Comparison of ENCODE assay signal across 1 cellular context in genomic region chr20:37711987-37712961, GRCh38.
TF ChIP-seq lines count a peak whose summit lies in the region.

No MANE protein-coding gene starts in this region.

TF ChIP-seq in HepG2, 621 proteins besides CTCF, POLR2A, EP300 and RAD21 (continued from another document):
- TF ChIP-seq ZNF280D (CRISPR knock-in tag; IDR thresholded peaks at IDR 0.05): no peak
- no peak for TF ChIP-seq MBD4 (IDR thresholded peaks at IDR 0.05; ENCODE audit: borderline replicate concordance, low read length)
- TF ChIP-seq MXD1 (CRISPR knock-in tag; IDR thresholded peaks at IDR 0.05): no peak
- no peak for TF ChIP-seq ZFP1 (CRISPR knock-in tag; IDR thresholded peaks at IDR 0.05)
- TF ChIP-seq SRF (IDR thresholded peaks at IDR 0.05; ENCODE audit: low read depth, low read length): no peak
- no peak for TF ChIP-seq EHMT2 (IDR thresholded peaks at IDR 0.05; ENCODE audit: borderline replicate concordance, low read depth, low read length)
- no peak for TF ChIP-seq BRCA1 (CRISPR knock-in tag; IDR thresholded peaks at IDR 0.05)
- no peak for TF ChIP-seq ATF3 (CRISPR knock-in tag; IDR thresholded peaks at IDR 0.05)
- no peak for TF ChIP-seq PHB2 (IDR thresholded peaks at IDR 0.05; ENCODE audit: partially characterized antibody)
- no peak for TF ChIP-seq ATF1 (CRISPR knock-in tag; IDR thresholded peaks at IDR 0.05)
- no peak for TF ChIP-seq ZMAT3 (CRISPR knock-in tag; conservative IDR thresholded peaks at IDR 0.05)
- TF ChIP-seq ZNF446 (CRISPR knock-in tag; IDR thresholded peaks at IDR 0.05): no peak
- no peak for TF ChIP-seq MAFG (CRISPR knock-in tag; IDR thresholded peaks at IDR 0.05)
- TF ChIP-seq MYC (CRISPR knock-in tag; IDR thresholded peaks at IDR 0.05; ENCODE audit: borderline replicate concordance): no peak
- no peak for TF ChIP-seq ZNF546 (CRISPR knock-in tag; conservative IDR thresholded peaks at IDR 0.05)
TF ChIP-seq in HepG2: peak in this region for 0.
